1 cellular context compared by ENCODE assay signal in the genomic region with DNA sequence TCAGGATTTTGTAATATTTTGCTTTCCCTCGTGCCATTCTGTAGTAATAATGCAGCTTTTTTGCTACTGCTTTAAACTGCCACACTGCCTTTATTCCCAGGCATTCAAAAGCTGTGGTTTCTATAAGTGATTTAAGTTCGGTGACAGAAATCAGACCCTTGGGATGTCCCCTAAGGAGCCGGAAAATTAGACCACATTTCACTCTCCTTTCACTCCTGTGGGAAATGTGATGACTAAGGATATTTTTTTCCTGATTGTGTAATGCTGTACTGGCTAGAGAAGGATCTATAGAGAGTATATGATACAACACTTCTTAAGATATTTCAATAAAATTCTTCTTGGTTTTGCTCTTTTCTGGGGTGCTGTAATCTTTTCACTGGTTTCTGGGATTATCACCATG.
A peak's percentile ranks its signal among the peaks of the same experiment; 100 is the strongest.
TF ChIP-seq lines count a peak whose summit lies in the region.

No MANE protein-coding gene starts in this region.

TF ChIP-seq in IMR-90, 13 proteins besides CTCF, POLR2A, EP300 and RAD21:
- TF ChIP-seq CHD1 (IDR thresholded peaks at IDR 0.05; ENCODE audit: low read depth, low read length) = no peak
- peak; percentile 90 for TF ChIP-seq MAFK (IDR thresholded peaks at IDR 0.05; ENCODE audit: low read depth, low read length)
